In genomic region chr6:118894425-118895240, GRCh38 we compare ENCODE assay signal across 1 cellular context.
TF ChIP-seq lines count a peak whose summit lies in the region.

No MANE protein-coding gene starts in this region.

TF ChIP-seq in HepG2, 621 proteins besides CTCF, POLR2A, EP300 and RAD21 (continued from another document and continues in another):
- TF ChIP-seq BRF2 (CRISPR knock-in tag; IDR thresholded peaks at IDR 0.05), result peak; percentile 77; the same call in 1 of the 2 replicates
- TF ChIP-seq FIP1L1 (IDR thresholded peaks at IDR 0.05; ENCODE audit: borderline replicate concordance, insufficient read depth, low read depth, low read length), result no peak
- peak; percentile 43; the same call in 1 of the 2 replicates for TF ChIP-seq ZBTB38 (CRISPR knock-in tag; IDR thresholded peaks at IDR 0.05)
- no peak; the same call in 1 of the 2 replicates for TF ChIP-seq WIZ (CRISPR knock-in tag; IDR thresholded peaks at IDR 0.05)
- TF ChIP-seq PATZ1 (CRISPR knock-in tag; IDR thresholded peaks at IDR 0.05), result no peak; the same call in 1 of the 2 replicates
- TF ChIP-seq PBX2 (CRISPR knock-in tag; IDR thresholded peaks at IDR 0.05), result no peak
- peak; percentile 68 for TF ChIP-seq ZFY (CRISPR knock-in tag; IDR thresholded peaks at IDR 0.05)
- no peak for TF ChIP-seq USF2 (IDR thresholded peaks at IDR 0.05; ENCODE audit: low read depth, low read length)
- TF ChIP-seq USF2 (CRISPR knock-in tag; IDR thresholded peaks at IDR 0.05; ENCODE audit: borderline replicate concordance), result no peak
- no peak for TF ChIP-seq NFE2L2 (IDR thresholded peaks at IDR 0.05; ENCODE audit: low read length)
- no peak for TF ChIP-seq REPIN1 (CRISPR knock-in tag; IDR thresholded peaks at IDR 0.05; ENCODE audit: borderline replicate concordance, low read depth)
- no peak for TF ChIP-seq ARID5B (CRISPR knock-in tag; IDR thresholded peaks at IDR 0.05)
- TF ChIP-seq ETS1 (CRISPR knock-in tag; IDR thresholded peaks at IDR 0.05), result no peak
- TF ChIP-seq GTF2F1 (IDR thresholded peaks at IDR 0.05; ENCODE audit: low read length), result no peak
- peak; percentile 78 for TF ChIP-seq ZSCAN21 (CRISPR knock-in tag; IDR thresholded peaks at IDR 0.05; ENCODE audit: borderline replicate concordance)
- TF ChIP-seq ZNF644 (CRISPR knock-in tag; IDR thresholded peaks at IDR 0.05; ENCODE audit: low read depth), result no peak
- no peak for TF ChIP-seq HMG20A (CRISPR knock-in tag; IDR thresholded peaks at IDR 0.05; ENCODE audit: borderline replicate concordance)
- no peak; the same call in 1 of the 2 replicates for TF ChIP-seq ZNF546 (CRISPR knock-in tag; conservative IDR thresholded peaks at IDR 0.05)
- peak; percentile 52; the same call in 1 of the 2 replicates for TF ChIP-seq MTF2 (CRISPR knock-in tag; IDR thresholded peaks at IDR 0.05; ENCODE audit: borderline replicate concordance)
- no peak for TF ChIP-seq BCLAF1 (IDR thresholded peaks at IDR 0.05)
- peak; percentile 71; the same call in 1 of the 2 replicates for TF ChIP-seq KLF13 (CRISPR knock-in tag; IDR thresholded peaks at IDR 0.05)
- no peak for TF ChIP-seq NFIB (CRISPR knock-in tag; IDR thresholded peaks at IDR 0.05; ENCODE audit: borderline replicate concordance)
- TF ChIP-seq PRDM10 (CRISPR knock-in tag; IDR thresholded peaks at IDR 0.05; ENCODE audit: low read depth), result no peak
- TF ChIP-seq ZNF513 (CRISPR knock-in tag; conservative IDR thresholded peaks at IDR 0.05), result no peak
- TF ChIP-seq ZNF576 (CRISPR knock-in tag; IDR thresholded peaks at IDR 0.05), result peak; percentile 64; the same call in 1 of the 2 replicates
- TF ChIP-seq ZNF234 (CRISPR knock-in tag; conservative IDR thresholded peaks at IDR 0.05), result no peak; the same call in 1 of the 2 replicates
- TF ChIP-seq REST (IDR thresholded peaks at IDR 0.05; ENCODE audit: borderline replicate concordance in 1 of 2, low read depth in 1 of 2, low read length in 2 of 2), result no peak
